Comparison of ENCODE assay signal across 8 cellular contexts in genomic region chr11:75525433-75526191, GRCh38. TPM values are rescaled to one million over a fixed set of nuclear protein-coding genes. Genes with fewer than 3 reads are reported as not detected.
DNase-seq lines count a peak whose midpoint lies in the region; ATAC-seq, FAIRE-seq and TF ChIP-seq lines count a peak whose summit lies in the region.

A gene with protein sequence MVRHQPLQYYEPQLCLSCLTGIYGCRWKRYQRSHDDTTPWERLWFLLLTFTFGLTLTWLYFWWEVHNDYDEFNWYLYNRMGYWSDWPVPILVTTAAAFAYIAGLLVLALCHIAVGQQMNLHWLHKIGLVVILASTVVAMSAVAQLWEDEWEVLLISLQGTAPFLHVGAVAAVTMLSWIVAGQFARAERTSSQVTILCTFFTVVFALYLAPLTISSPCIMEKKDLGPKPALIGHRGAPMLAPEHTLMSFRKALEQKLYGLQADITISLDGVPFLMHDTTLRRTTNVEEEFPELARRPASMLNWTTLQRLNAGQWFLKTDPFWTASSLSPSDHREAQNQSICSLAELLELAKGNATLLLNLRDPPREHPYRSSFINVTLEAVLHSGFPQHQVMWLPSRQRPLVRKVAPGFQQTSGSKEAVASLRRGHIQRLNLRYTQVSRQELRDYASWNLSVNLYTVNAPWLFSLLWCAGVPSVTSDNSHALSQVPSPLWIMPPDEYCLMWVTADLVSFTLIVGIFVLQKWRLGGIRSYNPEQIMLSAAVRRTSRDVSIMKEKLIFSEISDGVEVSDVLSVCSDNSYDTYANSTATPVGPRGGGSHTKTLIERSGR (minus strand): TSS chr11:75525941. CDS start chr11:75477735, 48,206 bp downstream.

- peak within 1 kb of the TSS; percentile 76 to 84 for H3K27ac Mint-ChIP-seq in T-cell

- peaks cover 21 to 50% (median 43%) of the 10 kb centered on the region in 3 donors for H3K4me1 Mint-ChIP-seq in T-cell

- peak; percentile 53; the same call in 1 of the 3 replicates for TF ChIP-seq CTCF in GM12872 (IDR thresholded peaks at IDR 0.05; ENCODE audit: insufficient read depth, low read depth, low read length)

- DNase-seq in NCI-H128 (lab: John Stamatoyannopoulos, UW; ENCODE audit: unreplicated experiment) (peak; percentile 91), T-cell (peak; percentile 67 to 87 (median 81)), left ventricle myocardium superior (peak; percentile 90), pulmonary artery endothelial cell (ENCODE audit: low read depth, low spot score) (peak; percentile 24), urothelium cell line (ENCODE audit: low spot score) (peak; percentile 97)

- CTCF ChIA-PET in T-cell (lab: Charles Lee), result interaction anchor here (0.5 to 1.2 kb wide), 11 partner anchors 33 to 537 kb away, joined by 3 to 7 read pairs (median 3); partner anchors contain the start of gene NEU3 (in 1 of the 2)

- ATAC-seq in HG02678 (IDR thresholded peaks at IDR 0.05; ENCODE audit: unreplicated experiment) (peak; percentile 83), T-cell (replicated peaks in 1 of 4) (peak; percentile 87 to 96 (median 92)), left ventricle myocardium superior (peak; percentile 98)

- no peak within 1 kb of the TSS for H3K27ac ChIP-seq in adipose tissue (ENCODE audit: low read depth, low read length)

- H3K9me3 Mint-ChIP-seq in T-cell, result no peaks in the 10 kb centered on the region

- no peaks in the 10 kb centered on the region for H3K27me3 Mint-ChIP-seq in T-cell

- 0 to 1% (median 1%) methylated on average over 62 to 99 of the region's 99 CpGs for WGBS in adipose tissue, 3 donors

- intact Hi-C loops in left ventricle myocardium superior (cut with micrococcal nuclease), result no loop called here

- H3K36me3 Mint-ChIP-seq in T-cell, result no peaks in the 10 kb centered on the region

- peak; percentile 82 for FAIRE-seq in urothelium cell line (lab: Jason Lieb, UNC)

- POLR2A ChIA-PET in T-cell (lab: Charles Lee), result interaction anchor here (0.6 kb wide), 2 partner anchors 80 to 744 kb away, joined by 6 read pairs; no protein-coding TSS in a partner anchor

- peak within 1 kb of the TSS; percentile 83 to 88 (median 87) for H3K4me3 Mint-ChIP-seq in T-cell

RNA-seq across cellular contexts. Expression of the gene that starts here (rescaled TPM):
- total RNA-seq in T-cell (10 to 100 TPM; 31.4 to 81.3 (median 70.9) TPM), left ventricle myocardium superior (8.4 TPM), pulmonary artery endothelial cell (17.5 and 42.6 TPM in 2 replicates)
- 10 to 100 TPM; 25.6 to 49.8 (median 34.1) TPM for polyA plus RNA-seq in adipose tissue

Comparison
In these comparisons a context has a peak if more than half of its experiments do, and no peak if none do; other contexts are left out.
1. DNase-seq: peak in every context shown above with its lines; median percentile 97 in urothelium cell line; 91 in NCI-H128; 90 in left ventricle myocardium superior; 81 in T-cell; 24 in pulmonary artery endothelial cell.